Comparison of ENCODE assay signal across 33 cellular contexts in genomic region chr4:101441446-101441845, GRCh38.
"Had no signal": no experiment of that assay in that cellular context is flagged by ENCODE, and none has a peak within 500 bp of the region (broad histone marks: within the 10 kb centered on the region; RNA-seq: fewer than 3 reads in every experiment).

No MANE protein-coding gene starts in this region.

- H3K36me3 ChIP-seq: adrenal gland, breast epithelium, colonic mucosa, esophagus squamous epithelium, heart left ventricle had no signal

- H3K27me3 Mint-ChIP-seq: activated CD4-positive, alpha-beta memory T cell treated with anti-CD3 and anti-CD28 coated beads for 36 hours had no signal

- H3K4me1 Mint-ChIP-seq: activated CD4-positive, alpha-beta T cell treated with anti-CD3 and anti-CD28 coated beads for 36 hours; activated CD4-positive, alpha-beta T cell treated with anti-CD3 and anti-CD28 coated beads, Interleukin-2, amount 10 ng/mL, durations not matched to agents 24 days and 14 days; activated CD8-positive, alpha-beta memory T cell treated with anti-CD3 and anti-CD28 coated beads, Interleukin-2, amount 10 ng/mL, durations not matched to agents 7 days and 5 days; activated naive CD4-positive, alpha-beta T cell treated with anti-CD3 and anti-CD28 coated beads, Interleukin-2, amount 50 U/mL, for 24 hours; activated naive CD8-positive, alpha-beta T cell treated with anti-CD3 and anti-CD28 coated beads for 36 hours; activated naive CD8-positive, alpha-beta T cell treated with anti-CD3 and anti-CD28 coated beads, Interleukin-2, amount 50 U/mL, for 24 hours; central memory CD8-positive, alpha-beta T cell had no signal

- H3K36me3 Mint-ChIP-seq: activated CD4-positive, alpha-beta memory T cell treated with anti-CD3 and anti-CD28 coated beads for 36 hours; activated CD8-positive, alpha-beta memory T cell treated with anti-CD3 and anti-CD28 coated beads, Interleukin-2, amount 10 ng/mL, durations not matched to agents 7 days and 5 days; activated naive CD4-positive, alpha-beta T cell treated with anti-CD3 and anti-CD28 coated beads, Interleukin-2, amount 50 U/mL, for 24 hours; activated naive CD8-positive, alpha-beta T cell treated with anti-CD3 and anti-CD28 coated beads for 36 hours; brain had no signal

- DNase-seq: activated CD4-positive, alpha-beta memory T cell treated with anti-CD3 and anti-CD28 coated beads for 36 hours; activated CD4-positive, alpha-beta T cell treated with anti-CD3 and anti-CD28 coated beads for 36 hours; activated CD4-positive, alpha-beta T cell treated with anti-CD3 and anti-CD28 coated beads, Interleukin-2, amount 10 ng/mL, durations not matched to agents 24 days and 14 days; activated CD4-positive, CD25-positive, alpha-beta regulatory T cell; activated CD4-positive, CD25-positive, alpha-beta regulatory T cell treated with anti-CD3 and anti-CD28 coated beads, Interleukin-2, amount 50 U/mL, for 72 hours; activated CD8-positive, alpha-beta memory T cell treated with anti-CD3 and anti-CD28 coated beads, Interleukin-2, amount 10 ng/mL, durations not matched to agents 7 days and 5 days; activated CD8-positive, alpha-beta memory T cell treated with anti-CD3 and anti-CD28 coated beads, Interleukin-2, amount 50 U/mL, for 4 hours; activated CD8-positive, alpha-beta T cell treated with anti-CD3 and anti-CD28 coated beads, Interleukin-2, amount 10 ng/mL, durations not matched to agents 7 days and 5 days; activated effector memory CD4-positive, alpha-beta T cell treated with anti-CD3 and anti-CD28 coated beads, Interleukin-2, amount 50 U/mL, for 16 hours; activated naive CD4-positive, alpha-beta T cell treated with anti-CD3 and anti-CD28 coated beads for 36 hours; activated naive CD8-positive, alpha-beta T cell treated with anti-CD3 and anti-CD28 coated beads for 36 hours; activated naive CD8-positive, alpha-beta T cell treated with anti-CD3 and anti-CD28 coated beads, Interleukin-2, amount 50 U/mL, for 24 hours; activated T-cell treated with anti-CD3 and anti-CD28 coated beads, Interleukin-2, amount 50 U/mL, for 1 hour; activated T-cell treated with anti-CD3 and anti-CD28 coated beads, Interleukin-2, amount 50 U/mL, for 48 hours; adrenal gland; amygdala; aorta; colonic mucosa; effector CD8-positive, alpha-beta T cell; esophagus squamous epithelium; foreskin melanocyte; glutamatergic neuron; heart left ventricle; T-helper 2 cell had no signal

- H3K9me3 ChIP-seq: adrenal gland, breast epithelium, colonic mucosa, esophagus squamous epithelium, heart left ventricle had no signal

- H3K27me3 ChIP-seq: adrenal gland, breast epithelium, colonic mucosa, esophagus squamous epithelium, heart left ventricle had no signal

- H3K4me1 ChIP-seq: adrenal gland, breast epithelium, colonic mucosa, esophagus squamous epithelium, heart left ventricle had no signal

- H3K27ac ChIP-seq: adrenal gland, breast epithelium, colonic mucosa, epithelial cell of prostate, esophagus squamous epithelium, heart left ventricle had no signal

- ATAC-seq: activated CD4-positive, alpha-beta T cell treated with anti-CD3 and anti-CD28 coated beads for 36 hours; activated CD8-positive, alpha-beta memory T cell treated with anti-CD3 and anti-CD28 coated beads, Interleukin-2, amount 10 ng/mL, durations not matched to agents 7 days and 5 days; activated CD8-positive, alpha-beta T cell treated with anti-CD3 and anti-CD28 coated beads, Interleukin-2, amount 10 ng/mL, durations not matched to agents 7 days and 5 days; activated naive CD8-positive, alpha-beta T cell treated with anti-CD3 and anti-CD28 coated beads, Interleukin-2, amount 50 U/mL, for 24 hours; heart left ventricle had no signal

- H3K27ac Mint-ChIP-seq: activated CD4-positive, alpha-beta memory T cell treated with anti-CD3 and anti-CD28 coated beads for 36 hours; activated CD4-positive, alpha-beta T cell treated with anti-CD3 and anti-CD28 coated beads for 36 hours; activated CD4-positive, alpha-beta T cell treated with anti-CD3 and anti-CD28 coated beads, Interleukin-2, amount 10 ng/mL, durations not matched to agents 24 days and 14 days; activated CD8-positive, alpha-beta memory T cell treated with anti-CD3 and anti-CD28 coated beads, Interleukin-2, amount 10 ng/mL, durations not matched to agents 7 days and 5 days; activated CD8-positive, alpha-beta T cell treated with anti-CD3 and anti-CD28 coated beads, Interleukin-2, amount 10 ng/mL, durations not matched to agents 7 days and 5 days; activated naive CD4-positive, alpha-beta T cell treated with anti-CD3 and anti-CD28 coated beads for 36 hours; activated naive CD4-positive, alpha-beta T cell treated with anti-CD3 and anti-CD28 coated beads, Interleukin-2, amount 50 U/mL, for 24 hours; activated naive CD8-positive, alpha-beta T cell treated with anti-CD3 and anti-CD28 coated beads for 36 hours; activated naive CD8-positive, alpha-beta T cell treated with anti-CD3 and anti-CD28 coated beads, Interleukin-2, amount 50 U/mL, for 24 hours; activated T-helper 1 cell treated with anti-CD3 and anti-CD28 coated beads, Interleukin-12 subunit alpha, Interleukin-12 subunit beta, Interleukin-2, Interleukin-4 antibody, amounts not matched to agents 30 ng/mL and 10 ng/mL and 1 ng/mL, durations not matched to agents 14 hours and 24 hours and 36 hours; activated T-helper 2 cell treated with anti-CD3 and anti-CD28 coated beads, Interferon-gamma antibody, Interleukin-2, Interleukin-4, amounts not matched to agents 10 μg/mL and 5 μg/mL and 100 μg/mL, durations not matched to agents 14 hours and 24 hours and 36 hours; brain had no signal

- H3K9me3 Mint-ChIP-seq: activated CD4-positive, alpha-beta memory T cell treated with anti-CD3 and anti-CD28 coated beads for 36 hours; activated naive CD4-positive, alpha-beta T cell treated with anti-CD3 and anti-CD28 coated beads for 36 hours; activated naive CD4-positive, alpha-beta T cell treated with anti-CD3 and anti-CD28 coated beads, Interleukin-2, amount 50 U/mL, for 24 hours; activated naive CD8-positive, alpha-beta T cell treated with anti-CD3 and anti-CD28 coated beads for 36 hours; activated naive CD8-positive, alpha-beta T cell treated with anti-CD3 and anti-CD28 coated beads, Interleukin-2, amount 50 U/mL, for 24 hours; activated T-helper 1 cell treated with anti-CD3 and anti-CD28 coated beads, Interleukin-12 subunit alpha, Interleukin-12 subunit beta, Interleukin-2, Interleukin-4 antibody, amounts not matched to agents 30 ng/mL and 10 ng/mL and 1 ng/mL, durations not matched to agents 14 hours and 24 hours and 36 hours; activated T-helper 2 cell treated with anti-CD3 and anti-CD28 coated beads, Interferon-gamma antibody, Interleukin-2, Interleukin-4, amounts not matched to agents 10 μg/mL and 5 μg/mL and 100 μg/mL, durations not matched to agents 14 hours and 24 hours and 36 hours; brain; central memory CD8-positive, alpha-beta T cell had no signal

- FAIRE-seq: endometrium, endothelial cell of umbilical vein had no signal

- H3K4me3 ChIP-seq: adrenal gland, breast epithelium, colonic mucosa, esophagus squamous epithelium, heart left ventricle had no signal

- H3K4me3 Mint-ChIP-seq: activated CD4-positive, alpha-beta memory T cell treated with anti-CD3 and anti-CD28 coated beads for 36 hours; activated CD4-positive, alpha-beta T cell treated with anti-CD3 and anti-CD28 coated beads for 36 hours; activated CD4-positive, alpha-beta T cell treated with anti-CD3 and anti-CD28 coated beads, Interleukin-2, amount 10 ng/mL, durations not matched to agents 24 days and 14 days; activated CD8-positive, alpha-beta memory T cell treated with anti-CD3 and anti-CD28 coated beads, Interleukin-2, amount 10 ng/mL, durations not matched to agents 7 days and 5 days; activated CD8-positive, alpha-beta T cell treated with anti-CD3 and anti-CD28 coated beads, Interleukin-2, amount 10 ng/mL, durations not matched to agents 7 days and 5 days; activated naive CD4-positive, alpha-beta T cell treated with anti-CD3 and anti-CD28 coated beads for 36 hours; activated naive CD4-positive, alpha-beta T cell treated with anti-CD3 and anti-CD28 coated beads, Interleukin-2, amount 50 U/mL, for 24 hours; activated naive CD8-positive, alpha-beta T cell treated with anti-CD3 and anti-CD28 coated beads for 36 hours; activated naive CD8-positive, alpha-beta T cell treated with anti-CD3 and anti-CD28 coated beads, Interleukin-2, amount 50 U/mL, for 24 hours; activated T-helper 1 cell treated with anti-CD3 and anti-CD28 coated beads, Interleukin-12 subunit alpha, Interleukin-12 subunit beta, Interleukin-2, Interleukin-4 antibody, amounts not matched to agents 30 ng/mL and 10 ng/mL and 1 ng/mL, durations not matched to agents 14 hours and 24 hours and 36 hours; brain; central memory CD8-positive, alpha-beta T cell had no signal
